ENCODE assay signal across 23 cellular contexts in the genomic region with DNA sequence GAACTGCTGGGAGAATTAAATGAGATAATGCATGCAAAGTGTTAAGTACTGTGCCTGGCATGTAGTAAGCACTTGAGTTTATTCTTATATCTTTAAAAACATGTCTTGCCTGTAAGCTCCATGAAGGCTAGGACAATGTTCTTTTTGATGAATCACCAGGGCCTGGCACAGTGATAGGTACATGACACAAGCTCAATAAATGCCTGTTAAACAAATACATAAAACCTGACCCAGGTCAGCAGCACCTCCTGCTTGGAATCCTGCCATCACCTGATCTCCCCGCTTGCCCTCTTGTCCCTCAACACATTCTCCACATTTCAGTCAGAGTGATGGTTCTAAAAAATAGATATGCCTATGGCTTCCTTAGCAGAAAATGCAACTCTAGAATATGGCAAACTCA.
DNase-seq lines count a peak whose midpoint lies in the region; ATAC-seq and TF ChIP-seq lines count a peak whose summit lies in the region.
"Had no signal": no experiment of that assay in that cellular context is flagged by ENCODE, and none has a peak within 500 bp of the region (broad histone marks: within the 10 kb centered on the region; RNA-seq: fewer than 3 reads in every experiment).

No MANE protein-coding gene starts in this region.

- H3K4me3 ChIP-seq in fibroblast of mammary gland (ENCODE audit: control insufficient read depth, low read depth, low read length) = no peak overlapping the region
- no peak overlapping the region for H3K4me3 ChIP-seq in prostate gland
- H3K4me3 ChIP-seq in uterus = no peak overlapping the region
- H3K4me3 ChIP-seq: GM12878, SJSA1 had no signal

- no peaks in the 10 kb centered on the region for H3K27me3 ChIP-seq in prostate gland (replicated peaks; ENCODE audit: insufficient read depth)
- H3K27me3 ChIP-seq in uterus = no peaks in the 10 kb centered on the region
- H3K27me3 ChIP-seq: SJSA1 had no signal

- POLR2A ChIA-PET in RWPE1 (lab: Yijun Ruan, JAX; ENCODE audit: low non-redundant PET) = no interaction called here

- H3K9me3 ChIP-seq in prostate gland (no peaks in the 10 kb centered on the region), uterus (no peaks in the 10 kb centered on the region)
- H3K9me3 ChIP-seq: SJSA1 had no signal

- TF ChIP-seq POLR2A in prostate gland (IDR thresholded peaks at IDR 0.05) = no peak
- TF ChIP-seq POLR2A in uterus (IDR thresholded peaks at IDR 0.05) = no peak

- intact Hi-C loops in prostate gland (cut with DNase I) = no loop called here
- intact Hi-C loops in Right ventricle myocardium inferior (cut with DNase I) = loop anchor here (10.0 kb wide), 1 partner anchor 182 kb away; no protein-coding TSS in a partner anchor
- intact Hi-C loops in uterus (cut with DNase I; ENCODE audit: low total_unique reads) = no loop called here

- peak; percentile 26 for DNase-seq in HT-29 (ENCODE audit: low spot score)
- peak; percentile 17 for DNase-seq in RWPE1 (ENCODE audit: low spot score)
- DNase-seq in fibroblast of mammary gland (ENCODE audit: low read depth) = peak; percentile 24
- DNase-seq in prostate gland (ENCODE audit: low spot score) = peak; percentile 55
- DNase-seq in DMS53 (lab: John Stamatoyannopoulos, UW) = no peak
- no peak for DNase-seq in Right ventricle myocardium inferior (ENCODE audit: missing footprints)
- no peak for DNase-seq in uterus
- DNase-seq: activated CD4-positive, alpha-beta T cell treated with anti-CD3 and anti-CD28 coated beads, Interleukin-2, amount 50 U/mL, for 48 hours; activated gamma-delta T cell; CD4-positive, alpha-beta T cell; DMS153; H9; hypothalamus; NCI-H1417 treated with DMSO at 0.1 percent for 48 hours; NCI-H526; stimulated activated CD4-positive, alpha-beta T cell treated with anti-CD3 and anti-CD28 coated beads, Interleukin-1b, Interleukin-23, amount 100 ng/mL, for 48 hours; stimulated activated naive CD4-positive, alpha-beta T cell; T-helper 2 cell had no signal

- TF ChIP-seq CTCF in RWPE1 (conservative IDR thresholded peaks at IDR 0.05; ENCODE audit: low read depth) (no peak), fibroblast of mammary gland (conservative IDR thresholded peaks at IDR 0.05; ENCODE audit: control insufficient read depth, insufficient read depth, low read depth, low read length) (no peak), prostate gland (IDR thresholded peaks at IDR 0.05) (no peak), uterus (IDR thresholded peaks at IDR 0.05) (no peak)

- ATAC-seq in HG02973 (IDR thresholded peaks at IDR 0.05; ENCODE audit: unreplicated experiment) = no peak
- no peak for ATAC-seq in Right ventricle myocardium inferior
- ATAC-seq: GM12878; natural killer cell treated with Interleukin-12 subunit alpha and Interleukin-12 subunit beta and Interleukin-15 and Interleukin-18, amount 100 ng/mL, for 72 hours had no signal

- CTCF ChIA-PET in RWPE1 (lab: Yijun Ruan, JAX) = no interaction called here

- H3K36me3 ChIP-seq in prostate gland (no peaks in the 10 kb centered on the region), uterus (no peaks in the 10 kb centered on the region)
- H3K36me3 ChIP-seq: SJSA1 had no signal

- H3K27ac ChIP-seq in RWPE1 (no peak overlapping the region), prostate gland (no peak overlapping the region), uterus (no peak overlapping the region)
- H3K27ac ChIP-seq: parathyroid adenoma, SJSA1 had no signal

- H3K4me1 ChIP-seq in prostate gland (replicated peaks) = no peaks in the 10 kb centered on the region
- H3K4me1 ChIP-seq in uterus = peaks cover 0 to 6% of the 10 kb centered on the region in 2 donors
- H3K4me1 ChIP-seq: parathyroid adenoma had no signal

- 31% methylated on average over 1 of the region's 1 CpG for whole genome bisulfite sequencing in prostate gland

Comparison
In these comparisons a context has a peak if more than half of its experiments do, and no peak if none do; other contexts are left out.
1. DNase-seq: peak in HT-29 (single experiment), RWPE1 (single experiment), fibroblast of mammary gland (single experiment) and prostate gland (single experiment); none in DMS53 (single experiment), Right ventricle myocardium inferior (single experiment) and uterus (0 of 2).